26 cellular contexts compared by ENCODE assay signal in genomic region chr16:35344012-35344762, GRCh38.
"Had no signal": no experiment of that assay in that cellular context is flagged by ENCODE, and none has a peak within 500 bp of the region (broad histone marks: within the 10 kb centered on the region; RNA-seq: fewer than 3 reads in every experiment).

No MANE protein-coding gene starts in this region.

- H3K36me3 ChIP-seq: left ventricle myocardium inferior, neural progenitor cell, ovary, right atrium auricular region, right lobe of liver, stomach, thoracic aorta, tibial artery, upper lobe of right lung had no signal

- H3K27ac Mint-ChIP-seq: mesothelial cell of epicardium; natural killer cell; nephron progenitor cell; neural progenitor cell; progenitor cell of endocrine pancreas; stimulated activated naive B cell treated with anti-CD40 and anti-IgM and Interleukin-4, amounts not matched to agents 10 μg/mL and 1 μg/mL and 100 μg/mL, for 72 hours had no signal

- DNase-seq: hippocampal formation; left ventricle myocardium inferior; mesendoderm; naive B cell; natural killer cell; nephron progenitor cell; ovary; right lobe of liver; stimulated activated CD4-positive, alpha-beta T cell treated with anti-CD3 and anti-CD28 coated beads, Interleukin-12 subunit alpha, Interleukin-12 subunit beta, amount 100 ng/mL, for 4 hours; stimulated activated CD4-positive, alpha-beta T cell treated with anti-CD3 and anti-CD28 coated beads, Interleukin-15, amount 100 ng/mL, for 24 hours; stimulated activated CD4-positive, alpha-beta T cell treated with anti-CD3 and anti-CD28 coated beads, Interleukin-2, amount 100 ng/mL, for 24 hours; stimulated activated CD4-positive, alpha-beta T cell treated with anti-CD3 and anti-CD28 coated beads, Interleukin-4, amount 100 ng/mL, for 1 hour; stimulated activated naive B cell treated with anti-CD40 and anti-IgM and Interleukin-4, amounts not matched to agents 10 μg/mL and 1 μg/mL and 100 μg/mL, for 72 hours; stimulated activated naive CD8-positive, alpha-beta T cell treated with anti-CD3 and anti-CD28 coated beads, Interleukin-15, Interleukin-2, amounts not matched to agents 100 U/mL and 50 U/mL, for 24 hours; stomach; tibial artery; trophoblast cell; upper lobe of right lung had no signal

- ATAC-seq: natural killer cell; right lobe of liver; stimulated activated naive B cell treated with anti-CD40 and anti-IgM and Interleukin-4, amounts not matched to agents 10 μg/mL and 1 μg/mL and 100 μg/mL, for 72 hours; stimulated activated naive CD8-positive, alpha-beta T cell treated with anti-CD3 and anti-CD28 coated beads, Interleukin-15, Interleukin-2, amounts not matched to agents 100 U/mL and 50 U/mL, for 24 hours; upper lobe of right lung had no signal

- FAIRE-seq: keratinocyte, urothelium cell line had no signal

- H3K36me3 Mint-ChIP-seq: neural progenitor cell; stimulated activated naive B cell treated with anti-CD40 and anti-IgM and Interleukin-4, amounts not matched to agents 10 μg/mL and 1 μg/mL and 100 μg/mL, for 72 hours had no signal

- H3K9ac ChIP-seq: neural progenitor cell had no signal

- H3K27ac ChIP-seq: left ventricle myocardium inferior, neural progenitor cell, ovary, right atrium auricular region, right lobe of liver, stomach, thoracic aorta, tibial artery, upper lobe of right lung had no signal

- H3K4me3 Mint-ChIP-seq: mesothelial cell of epicardium; naive B cell; natural killer cell; nephron progenitor cell; neural progenitor cell; stimulated activated naive B cell treated with anti-CD40 and anti-IgM and Interleukin-4, amounts not matched to agents 10 μg/mL and 1 μg/mL and 100 μg/mL, for 72 hours had no signal

- H3K9me3 ChIP-seq: ovary, right lobe of liver had no signal

- H3K27me3 ChIP-seq: neural progenitor cell, ovary, right atrium auricular region, right lobe of liver, stomach, tibial artery, upper lobe of right lung had no signal

- H3K4me1 ChIP-seq: left ventricle myocardium inferior, neural progenitor cell, right atrium auricular region, right lobe of liver, stomach, tibial artery, upper lobe of right lung had no signal

- H3K4me1 Mint-ChIP-seq: mesothelial cell of epicardium; naive B cell; natural killer cell; nephron progenitor cell; neural progenitor cell; stimulated activated naive B cell treated with anti-CD40 and anti-IgM and Interleukin-4, amounts not matched to agents 10 μg/mL and 1 μg/mL and 100 μg/mL, for 72 hours had no signal

- H3K27me3 Mint-ChIP-seq: naive B cell; progenitor cell of endocrine pancreas; stimulated activated naive B cell treated with anti-CD40 and anti-IgM and Interleukin-4, amounts not matched to agents 10 μg/mL and 1 μg/mL and 100 μg/mL, for 72 hours had no signal

- H3K4me3 ChIP-seq: left ventricle myocardium inferior, lung, neural progenitor cell, ovary, right atrium auricular region, right lobe of liver, stomach, thoracic aorta, tibial artery, upper lobe of right lung had no signal
